20 cellular contexts compared by ENCODE assay signal in the genomic region with DNA sequence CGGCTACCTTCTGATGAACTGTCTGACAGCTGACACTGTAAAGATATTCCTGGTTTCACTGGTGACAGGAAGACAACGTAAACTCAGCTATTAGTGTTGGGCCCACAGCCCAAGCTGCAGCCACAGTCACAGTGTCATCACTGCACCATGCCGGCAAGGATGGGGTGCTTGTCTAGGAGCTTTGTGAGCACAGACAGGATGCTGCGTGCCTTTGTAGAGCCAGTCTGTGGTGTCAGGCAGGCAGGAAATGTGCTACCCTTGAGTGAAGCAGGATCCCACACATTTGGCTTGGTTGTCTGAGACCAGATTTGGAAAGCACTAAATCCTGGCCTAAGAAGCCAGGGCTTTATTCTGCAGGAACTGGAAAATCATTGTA.
A peak's percentile ranks its signal among the peaks of the same experiment; 100 is the strongest.
DNase-seq lines count a peak whose midpoint lies in the region; ATAC-seq and TF ChIP-seq lines count a peak whose summit lies in the region.
"Had no signal": no experiment of that assay in that cellular context is flagged by ENCODE, and none has a peak within 500 bp of the region (broad histone marks: within the 10 kb centered on the region; RNA-seq: fewer than 3 reads in every experiment).

No MANE protein-coding gene starts in this region.

- in situ Hi-C loops in KBM-7 (cut with MboI; ENCODE audit: low pct_unique_long_range_greater_than_20kb, low sequenced_read_pairs): no loop called here

- H3K9me3 ChIP-seq in MG63 (no peaks in the 10 kb centered on the region), upper lobe of right lung (no peaks in the 10 kb centered on the region)
- H3K9me3 ChIP-seq: colonic mucosa, neutrophil, testis had no signal

- H3K27ac ChIP-seq in upper lobe of right lung: no peak overlapping the region
- H3K27ac ChIP-seq: colonic mucosa, neutrophil, testis had no signal

- intact Hi-C loops in upper lobe of right lung (cut with DNase I): no loop called here

- peak; percentile 92 for DNase-seq in MG63
- DNase-seq in glomerular visceral epithelial cell (ENCODE audit: extremely low spot score): peak; percentile 51
- no peak for DNase-seq in upper lobe of right lung
- no peak for DNase-seq in DMS53 treated with DMSO at 0.1 percent for 48 hours (lab: John Stamatoyannopoulos, UW; ENCODE audit: unreplicated experiment)
- DNase-seq in KBM-7: no peak
- no peak for DNase-seq in stimulated activated naive CD8-positive, alpha-beta T cell treated with anti-CD3 and anti-CD28 coated beads, Interleukin-15, Interleukin-2, amounts not matched to agents 100 U/mL and 50 U/mL, for 24 hours
- DNase-seq: CD4-positive, CD25-positive, alpha-beta regulatory T cell; colonic mucosa; DMS79 treated with DMSO at 0.1 percent for 48 hours; immature natural killer cell; mesendoderm; NCI-H1694 treated with DMSO at 0.1 percent for 48 hours; NCI-H526; stimulated activated CD4-positive, alpha-beta T cell treated with anti-CD3 and anti-CD28 coated beads, Interleukin-4, amount 100 ng/mL, for 1 hour; stimulated activated CD8-positive, alpha-beta memory T cell treated with anti-CD3 and anti-CD28 coated beads, Interleukin-4, amount 100 ng/mL, for 48 hours; testis had no signal

- no peaks in the 10 kb centered on the region for H3K36me3 ChIP-seq in MG63
- no peaks in the 10 kb centered on the region for H3K36me3 ChIP-seq in upper lobe of right lung
- H3K36me3 ChIP-seq: colonic mucosa, neutrophil had no signal

- TF ChIP-seq CTCF in upper lobe of right lung (IDR thresholded peaks at IDR 0.05): no peak

- peak; percentile 12 for ATAC-seq in GM18502 (IDR thresholded peaks at IDR 0.05; ENCODE audit: poor library complexity, unreplicated experiment)
- peak; percentile 14 for ATAC-seq in upper lobe of right lung
- no peak for ATAC-seq in stimulated activated naive CD8-positive, alpha-beta T cell treated with anti-CD3 and anti-CD28 coated beads, Interleukin-15, Interleukin-2, amounts not matched to agents 100 U/mL and 50 U/mL, for 24 hours
- ATAC-seq: activated T-helper 17 cell treated with anti-CD3 and anti-CD28 coated beads, Interleukin-2, amount 50 U/mL, for 72 hours; sciatic nerve had no signal

- H3K4me3 ChIP-seq in MG63 (no peak overlapping the region), upper lobe of right lung (no peak overlapping the region)
- H3K4me3 ChIP-seq: colonic mucosa, testis had no signal

- H3K27me3 ChIP-seq in MG63: no peaks in the 10 kb centered on the region
- H3K27me3 ChIP-seq in upper lobe of right lung: no peaks in the 10 kb centered on the region
- H3K27me3 ChIP-seq: colonic mucosa, neutrophil, testis had no signal

- no peaks in the 10 kb centered on the region for H3K4me1 ChIP-seq in upper lobe of right lung
- H3K4me1 ChIP-seq: colonic mucosa, testis had no signal

Comparison
In these comparisons a context has a peak if more than half of its experiments do, and no peak if none do; other contexts are left out.
1. DNase-seq: peak in MG63 (single experiment) and glomerular visceral epithelial cell (single experiment); none in upper lobe of right lung (single experiment), DMS53 treated with DMSO at 0.1 percent for 48 hours (single experiment), KBM-7 (single experiment) and stimulated activated naive CD8-positive, alpha-beta T cell treated with anti-CD3 and anti-CD28 coated beads, Interleukin-15, Interleukin-2, amounts not matched to agents 100 U/mL and 50 U/mL, for 24 hours (single experiment).